1 cellular context compared by ENCODE assay signal in genomic region chr6:36668601-36669390, GRCh38.
TF ChIP-seq lines count a peak whose summit lies in the region.

No MANE protein-coding gene starts in this region.

TF ChIP-seq in GM12891, 5 proteins besides CTCF, POLR2A, EP300 and RAD21 (continued from another document):
- TF ChIP-seq PAX5 (IDR thresholded peaks at IDR 0.05; ENCODE audit: insufficient read depth, low read length, severe bottlenecking) (no peak), SPI1 (IDR thresholded peaks at IDR 0.05; ENCODE audit: low read depth, low read length) (no peak), POU2F2 (IDR thresholded peaks at IDR 0.05; ENCODE audit: low read depth, low read length) (no peak), TAF1 (IDR thresholded peaks at IDR 0.05; ENCODE audit: low read depth, low read length) (no peak)
